Comparison of ENCODE assay signal across 8 cellular contexts in the genomic region with DNA sequence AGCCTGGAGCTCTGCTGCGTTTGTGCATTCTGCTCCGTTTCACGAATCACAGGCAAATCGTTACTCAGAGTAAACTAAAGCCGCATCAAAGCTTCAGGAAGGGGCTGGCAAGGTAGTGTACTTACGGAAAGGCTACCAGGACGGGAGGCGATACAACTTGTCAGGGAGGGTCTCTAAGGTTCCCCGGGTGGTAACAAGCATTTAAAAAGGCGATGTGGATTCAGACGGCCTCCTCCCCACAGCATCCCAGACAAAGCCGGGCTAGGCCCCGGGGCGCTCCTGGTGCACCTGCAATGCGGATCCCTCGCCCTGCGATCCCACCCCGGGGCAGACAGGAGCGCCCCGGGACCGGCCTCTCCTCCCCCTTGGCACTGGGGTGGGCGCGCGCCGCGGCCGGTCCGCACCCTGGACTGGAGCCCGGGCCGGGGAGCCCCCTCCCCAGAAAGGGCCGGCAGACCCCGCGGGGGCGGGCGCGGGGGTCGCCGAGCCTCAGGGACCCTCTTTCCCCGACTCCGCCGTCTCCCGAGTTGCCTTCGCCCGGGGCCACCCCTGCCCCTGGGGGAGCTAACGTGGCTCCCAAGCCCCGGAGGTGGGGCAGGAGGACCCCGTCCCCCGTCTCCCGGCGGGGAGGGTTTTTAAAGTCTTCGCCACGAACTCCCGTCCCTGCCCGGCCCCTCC. TPM values are rescaled to one million over a fixed set of nuclear protein-coding genes. Genes with fewer than 3 reads are reported as not detected.
DNase-seq lines count a peak whose midpoint lies in the region; ATAC-seq and TF ChIP-seq lines count a peak whose summit lies in the region.

No MANE protein-coding gene starts in this region.

- intact Hi-C loops in heart left ventricle (cut with DNase I) = loop anchor here in 2 of 10 donors (2.0 to 10.0 kb wide), 2 partner anchors 67 to 317 kb away; no protein-coding TSS in a partner anchor

- DNase-seq in NCI-H510A treated with DMSO at 0.1 percent for 48 hours (lab: John Stamatoyannopoulos, UW) (peak; percentile 86), NCI-H510A (lab: John Stamatoyannopoulos, UW) (no peak), SHP77 (lab: John Stamatoyannopoulos, UW) (peak; percentile 55 to 63), heart left ventricle (peak in 4 of 5 donors; percentile 32 to 73 (median 40)), pons (ENCODE audit: low spot score) (peak; percentile 44)
- DNase-seq in activated naive CD4-positive, alpha-beta T cell treated with anti-CD3 and anti-CD28 coated beads, Interleukin-2, amount 50 U/mL, for 72 hours (ENCODE audit: low spot score in 2 of 2) = peak; percentile 47 to 65

- TF ChIP-seq POLR2A in heart left ventricle (IDR thresholded peaks at IDR 0.05) = no peak

- H3K36me3 Mint-ChIP-seq in activated naive CD4-positive, alpha-beta T cell treated with anti-CD3 and anti-CD28 coated beads, Interleukin-2, amount 50 U/mL, for 72 hours = peaks cover 5 to 23% of the 10 kb centered on the region in 2 donors

- TF ChIP-seq CTCF in heart left ventricle (IDR thresholded peaks at IDR 0.05) = no peak

- no peaks in the 10 kb centered on the region for H3K27me3 ChIP-seq in heart left ventricle

- H3K27ac ChIP-seq in heart left ventricle = peak overlapping the region; percentile 87 to 99 (median 94)

- no peaks in the 10 kb centered on the region for H3K9me3 ChIP-seq in heart left ventricle

- no peaks in the 10 kb centered on the region for H3K9me3 Mint-ChIP-seq in activated naive CD4-positive, alpha-beta T cell treated with anti-CD3 and anti-CD28 coated beads, Interleukin-2, amount 50 U/mL, for 72 hours

- 1 to 2% (median 1%) methylated on average over 14 to 54 of the region's 54 CpGs for WGBS in heart left ventricle, 4 donors

- ATAC-seq in HG03378 (IDR thresholded peaks at IDR 0.05; ENCODE audit: unreplicated experiment) (peak; percentile 1), heart left ventricle (peak in 3 of 4 donors; percentile 6 to 27 (median 13)), GM19023 (IDR thresholded peaks at IDR 0.05; ENCODE audit: unreplicated experiment) (no peak)
- peak; percentile 15 to 26 for ATAC-seq in activated naive CD4-positive, alpha-beta T cell treated with anti-CD3 and anti-CD28 coated beads, Interleukin-2, amount 50 U/mL, for 72 hours

- peak overlapping the region; percentile 75 to 85 for H3K27ac Mint-ChIP-seq in activated naive CD4-positive, alpha-beta T cell treated with anti-CD3 and anti-CD28 coated beads, Interleukin-2, amount 50 U/mL, for 72 hours

- H3K4me1 ChIP-seq in heart left ventricle = peaks cover 0 to 55% (median 25%) of the 10 kb centered on the region in 12 donors

- peaks cover 0 to 21% (median 11%) of the 10 kb centered on the region in 9 donors for H3K36me3 ChIP-seq in heart left ventricle

- peak overlapping the region; percentile 71 to 98 (median 92) for H3K4me3 ChIP-seq in heart left ventricle

RNA-seq across cellular contexts. Expression of gene CCDC92, which starts 0.7 kb away (rescaled TPM):
- total RNA-seq in activated naive CD4-positive, alpha-beta T cell treated with anti-CD3 and anti-CD28 coated beads, Interleukin-2, amount 50 U/mL, for 72 hours = 10 to 100 TPM in 1 of 2 donors, 1 to 10 TPM in 1; 2.6 to 13.7 TPM
- 10 to 100 TPM; 37.8 to 77.6 (median 57.3) TPM for total RNA-seq in heart left ventricle
- polyA plus RNA-seq in heart left ventricle = 10 to 100 TPM; 58.1 to 86.1 TPM

RNA-seq across cellular contexts. Expression of gene ZNF664, which starts 1.1 kb away (rescaled TPM):
- total RNA-seq in activated naive CD4-positive, alpha-beta T cell treated with anti-CD3 and anti-CD28 coated beads, Interleukin-2, amount 50 U/mL, for 72 hours = 10 to 100 TPM; 30.5 to 51.1 TPM
- total RNA-seq in heart left ventricle = 100 to 1,000 TPM in 1 of 9 donors, 10 to 100 TPM in 8; 59.8 to 104 (median 78.0) TPM
- polyA plus RNA-seq in heart left ventricle = 10 to 100 TPM; 43.1 to 67.4 TPM
